9 cellular contexts compared by ENCODE assay signal in genomic region chr7:144384555-144385245, GRCh38. TPM values are rescaled to one million over a fixed set of nuclear protein-coding genes. Genes with fewer than 3 reads are reported as not detected.
DNase-seq lines count a peak whose midpoint lies in the region; ATAC-seq and TF ChIP-seq lines count a peak whose summit lies in the region.
"Had no signal": no experiment of that assay in that cellular context is flagged by ENCODE, and none has a peak within 500 bp of the region (broad histone marks: within the 10 kb centered on the region; RNA-seq: fewer than 3 reads in every experiment).

No MANE protein-coding gene starts in this region.

- peak; percentile 64 for DNase-seq in HPDE6-E6E7 (ENCODE audit: extremely low spot score)
- no peak for DNase-seq in left lung
- DNase-seq in stimulated activated naive B cell treated with anti-CD40 and anti-IgM and Interleukin-4, amounts not matched to agents 10 μg/mL and 1 μg/mL and 100 μg/mL, for 72 hours, result no peak
- no peak for DNase-seq in amygdala (lab: John Stamatoyannopoulos, UW)
- DNase-seq in NCI-H526 treated with DMSO at 0.1 percent for 48 hours (lab: John Stamatoyannopoulos, UW), result no peak
- DNase-seq: immature natural killer cell had no signal

- H3K36me3 Mint-ChIP-seq in activated T-helper 17 cell treated with anti-CD3 and anti-CD28 coated beads, Interleukin-2, amount 50 U/mL, for 72 hours (ENCODE audit: low read depth), result peaks cover 5% of the 10 kb centered on the region
- peaks cover 1 to 5% of the 10 kb centered on the region in 2 donors for H3K36me3 Mint-ChIP-seq in stimulated activated naive B cell treated with anti-CD40 and anti-IgM and Interleukin-4, amounts not matched to agents 10 μg/mL and 1 μg/mL and 100 μg/mL, for 72 hours
- H3K36me3 Mint-ChIP-seq: immature natural killer cell had no signal

- H3K4me1 ChIP-seq in left lung, result no peaks in the 10 kb centered on the region

- H3K36me3 ChIP-seq in left lung, result peaks cover 0 to 10% of the 10 kb centered on the region in 2 donors

- H3K27me3 Mint-ChIP-seq in activated T-helper 17 cell treated with anti-CD3 and anti-CD28 coated beads, Interleukin-2, amount 50 U/mL, for 72 hours, result no peaks in the 10 kb centered on the region
- no peaks in the 10 kb centered on the region for H3K27me3 Mint-ChIP-seq in stimulated activated naive B cell treated with anti-CD40 and anti-IgM and Interleukin-4, amounts not matched to agents 10 μg/mL and 1 μg/mL and 100 μg/mL, for 72 hours

- H3K27ac ChIP-seq in left lung, result no peak overlapping the region

- peak overlapping the region; percentile 7 for H3K4me3 Mint-ChIP-seq in activated T-helper 17 cell treated with anti-CD3 and anti-CD28 coated beads, Interleukin-2, amount 50 U/mL, for 72 hours
- H3K4me3 Mint-ChIP-seq in stimulated activated naive B cell treated with anti-CD40 and anti-IgM and Interleukin-4, amounts not matched to agents 10 μg/mL and 1 μg/mL and 100 μg/mL, for 72 hours, result no peak overlapping the region
- H3K4me3 Mint-ChIP-seq: immature natural killer cell had no signal

- H3K4me1 Mint-ChIP-seq in activated T-helper 17 cell treated with anti-CD3 and anti-CD28 coated beads, Interleukin-2, amount 50 U/mL, for 72 hours, result peaks cover 7% of the 10 kb centered on the region
- peaks cover 12 to 19% of the 10 kb centered on the region in 2 donors for H3K4me1 Mint-ChIP-seq in stimulated activated naive B cell treated with anti-CD40 and anti-IgM and Interleukin-4, amounts not matched to agents 10 μg/mL and 1 μg/mL and 100 μg/mL, for 72 hours
- H3K4me1 Mint-ChIP-seq: immature natural killer cell had no signal

- intact Hi-C loops in left lung (cut with DNase I), result no loop called here

- no peak for TF ChIP-seq CTCF in left lung (IDR thresholded peaks at IDR 0.05)

- peak; percentile 85 for ATAC-seq in activated T-helper 17 cell treated with anti-CD3 and anti-CD28 coated beads, Interleukin-2, amount 50 U/mL, for 72 hours (replicated peaks)
- ATAC-seq in left lung (peak; percentile 56), GM21619 (IDR thresholded peaks at IDR 0.05; ENCODE audit: unreplicated experiment) (no peak)
- peak; percentile 25 to 57 for ATAC-seq in stimulated activated naive B cell treated with anti-CD40 and anti-IgM and Interleukin-4, amounts not matched to agents 10 μg/mL and 1 μg/mL and 100 μg/mL, for 72 hours (replicated peaks)

- H3K27me3 ChIP-seq in left lung, result no peaks in the 10 kb centered on the region

- no peak overlapping the region for H3K4me3 ChIP-seq in left lung

- peak overlapping the region; percentile 47 for H3K27ac Mint-ChIP-seq in activated T-helper 17 cell treated with anti-CD3 and anti-CD28 coated beads, Interleukin-2, amount 50 U/mL, for 72 hours
- peak overlapping the region; percentile 44 for H3K27ac Mint-ChIP-seq in stimulated activated naive B cell treated with anti-CD40 and anti-IgM and Interleukin-4, amounts not matched to agents 10 μg/mL and 1 μg/mL and 100 μg/mL, for 72 hours
- H3K27ac Mint-ChIP-seq: immature natural killer cell had no signal

- H3K9me3 ChIP-seq in left lung, result no peaks in the 10 kb centered on the region

- no peaks in the 10 kb centered on the region for H3K9me3 Mint-ChIP-seq in activated T-helper 17 cell treated with anti-CD3 and anti-CD28 coated beads, Interleukin-2, amount 50 U/mL, for 72 hours
- H3K9me3 Mint-ChIP-seq in stimulated activated naive B cell treated with anti-CD40 and anti-IgM and Interleukin-4, amounts not matched to agents 10 μg/mL and 1 μg/mL and 100 μg/mL, for 72 hours, result no peaks in the 10 kb centered on the region
- H3K9me3 Mint-ChIP-seq: immature natural killer cell had no signal

RNA-seq across cellular contexts. Expression of gene NOBOX, which starts 18.8 kb away (rescaled TPM):
- not detected for total RNA-seq in activated T-helper 17 cell treated with anti-CD3 and anti-CD28 coated beads, Interleukin-2, amount 50 U/mL, for 72 hours
- total RNA-seq in left lung, result not detected
- total RNA-seq: temporal lobe had no signal

RNA-seq across cellular contexts. Expression of gene ARHGEF5, which starts 29.5 kb away (rescaled TPM):
- 10 to 100 TPM in 1 of 2 donors, 1 to 10 TPM in 1; 8.2 to 17.6 TPM for total RNA-seq in activated T-helper 17 cell treated with anti-CD3 and anti-CD28 coated beads, Interleukin-2, amount 50 U/mL, for 72 hours
- 10 to 100 TPM; 23.9 to 32.3 TPM for total RNA-seq in left lung
